In the genomic region with DNA sequence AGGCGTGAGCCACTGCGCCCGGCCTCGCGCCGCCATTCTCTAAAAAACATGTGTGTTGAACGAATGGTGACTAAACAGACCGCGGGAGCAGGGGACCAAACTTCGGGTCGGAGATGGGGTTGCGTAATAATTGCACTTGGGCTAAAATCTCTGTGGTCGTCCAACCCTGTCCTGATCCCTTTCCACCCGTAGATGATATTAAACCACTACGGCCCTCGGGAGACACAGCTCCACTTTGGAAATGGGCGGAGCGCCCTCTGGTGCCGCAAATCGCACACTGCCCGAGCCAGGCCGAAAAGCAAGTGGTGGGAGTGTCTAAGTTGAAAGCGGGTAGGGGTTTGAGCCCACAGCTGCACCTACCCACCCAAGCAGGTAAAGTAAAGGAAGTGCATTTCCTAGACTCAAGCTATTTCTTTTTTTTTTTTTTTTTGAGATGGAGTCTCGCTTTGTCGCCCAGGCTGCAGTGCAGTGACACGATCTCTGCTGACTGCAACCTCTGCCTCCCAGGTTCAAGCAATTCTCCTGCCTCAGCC, we compare ENCODE assay signal across 8 cellular contexts.
DNase-seq lines count a peak whose midpoint lies in the region; ATAC-seq and TF ChIP-seq lines count a peak whose summit lies in the region.

No MANE protein-coding gene starts in this region.

- H3K4me3 ChIP-seq in DND-41 (ENCODE audit: low read depth in 1 of 2, low read length in 2 of 2) (no peak overlapping the region), NB4 (ENCODE audit: low read depth, low read length) (no peak overlapping the region), skin epidermis (no peak overlapping the region)

- TF ChIP-seq CTCF in DND-41 (IDR thresholded peaks at IDR 0.05; ENCODE audit: borderline replicate concordance, extremely low read depth, low read length, poor library complexity, severe bottlenecking) (peak; percentile 96), NB4 (IDR thresholded peaks at IDR 0.05; ENCODE audit: low read depth, low read length) (peak; percentile 87)

- H3K9ac ChIP-seq in DND-41 (ENCODE audit: low read depth, low read length): no peak overlapping the region

- H3K4me2 ChIP-seq in DND-41 (ENCODE audit: insufficient read depth, low read length): no peak overlapping the region

- no peak overlapping the region for H2AFZ ChIP-seq in DND-41 (ENCODE audit: low read depth, low read length)

- no peaks in the 10 kb centered on the region for H3K36me3 ChIP-seq in DND-41 (ENCODE audit: insufficient read depth, low read length)

- TF ChIP-seq POLR2A in NB4 (IDR thresholded peaks at IDR 0.05; ENCODE audit: extremely low read depth, insufficient read length): no peak

- no peaks in the 10 kb centered on the region for H3K4me1 ChIP-seq in DND-41 (ENCODE audit: insufficient read depth, low read length)

- peaks cover 12% of the 10 kb centered on the region for H3K27me3 ChIP-seq in DND-41 (ENCODE audit: insufficient read depth, low read length, poor library complexity)

- no peaks in the 10 kb centered on the region for H4K20me1 ChIP-seq in DND-41 (ENCODE audit: insufficient read depth, low read length)

- DNase-seq in DND-41 (peak; percentile 82), NB4 (ENCODE audit: low read depth) (peak; percentile 88), T-helper 9 cell (peak; percentile 79), amygdala (lab: John Stamatoyannopoulos, UW) (peak in 50 of 56 donors; percentile 13 to 88 (median 60)), hepatic stellate cell (ENCODE audit: low spot score) (peak; percentile 57)

- ATAC-seq in DND-41 (ENCODE audit: insufficient read depth, low read depth) (peak; percentile 95), HG03108 (IDR thresholded peaks at IDR 0.05; ENCODE audit: unreplicated experiment) (no peak), GM21528 (IDR thresholded peaks at IDR 0.05; ENCODE audit: low FRiP score, unreplicated experiment) (no peak)

- H3K27ac ChIP-seq in DND-41 (ENCODE audit: low read length) (no peak overlapping the region), skin epidermis (peak overlapping the region in 12 of 21 experiments; percentile 8 to 87 (median 72))

- H3K79me2 ChIP-seq in DND-41 (ENCODE audit: insufficient read depth, low read length): no peaks in the 10 kb centered on the region

- H3K9me3 ChIP-seq in DND-41 (ENCODE audit: insufficient read depth, low read length, severe bottlenecking): no peaks in the 10 kb centered on the region
